ENCODE assay signal across 15 cellular contexts in genomic region chr11:14335712-14336111, GRCh38. TPM values are rescaled to one million over a fixed set of nuclear protein-coding genes. Genes with fewer than 3 reads are reported as not detected.
DNase-seq lines count a peak whose midpoint lies in the region; ATAC-seq and TF ChIP-seq lines count a peak whose summit lies in the region.
"Had no signal": no experiment of that assay in that cellular context is flagged by ENCODE, and none has a peak within 500 bp of the region (broad histone marks: within the 10 kb centered on the region; RNA-seq: fewer than 3 reads in every experiment).

No MANE protein-coding gene starts in this region.

- H3K4me3 ChIP-seq in OCI-LY1 (ENCODE audit: low read depth, low read length, poor library complexity, severe bottlenecking) = no peak overlapping the region
- H3K4me3 ChIP-seq in trophoblast cell (ENCODE audit: low read depth, low read length) = no peak overlapping the region
- no peak overlapping the region for H3K4me3 ChIP-seq in stomach
- H3K4me3 ChIP-seq: suprapubic skin had no signal

- no peak overlapping the region for H3K9ac ChIP-seq in OCI-LY1 (ENCODE audit: low read length)
- no peak overlapping the region for H3K9ac ChIP-seq in trophoblast cell (ENCODE audit: low read length)

- peak overlapping the region; percentile 35 for H3K18ac ChIP-seq in trophoblast cell (ENCODE audit: low read length)

- intact Hi-C loops in activated CD4-positive, alpha-beta T cell treated with anti-CD3 and anti-CD28 coated beads for 36 hours (cut with DNase I, micrococcal nuclease) = loop anchor here in 1 of 2 experiments (10.0 kb wide), 1 partner anchor 429 kb away; no protein-coding TSS in a partner anchor
- intact Hi-C loops in stomach (cut with DNase I; ENCODE audit: low total_unique reads) = no loop called here

- peaks cover 21% of the 10 kb centered on the region for H3K36me3 Mint-ChIP-seq in activated CD4-positive, alpha-beta T cell treated with anti-CD3 and anti-CD28 coated beads for 36 hours (ENCODE audit: low read depth)
- peaks cover 6% of the 10 kb centered on the region for H3K36me3 Mint-ChIP-seq in central memory CD8-positive, alpha-beta T cell (ENCODE audit: insufficient read depth)

- H3K27me3 Mint-ChIP-seq in activated CD4-positive, alpha-beta T cell treated with anti-CD3 and anti-CD28 coated beads for 36 hours = no peaks in the 10 kb centered on the region
- H3K27me3 Mint-ChIP-seq in central memory CD8-positive, alpha-beta T cell = no peaks in the 10 kb centered on the region
- H3K27me3 Mint-ChIP-seq: CD8-positive, alpha-beta memory T cell had no signal

- H2AFZ ChIP-seq in OCI-LY1 (ENCODE audit: low read length) = no peak overlapping the region
- H2AFZ ChIP-seq in trophoblast cell (ENCODE audit: insufficient read depth, low read length, poor library complexity) = no peak overlapping the region

- H3K9me3 Mint-ChIP-seq in activated CD4-positive, alpha-beta T cell treated with anti-CD3 and anti-CD28 coated beads for 36 hours (ENCODE audit: low read depth) = peaks cover 24% of the 10 kb centered on the region
- H3K9me3 Mint-ChIP-seq in central memory CD8-positive, alpha-beta T cell = peaks cover 9% of the 10 kb centered on the region

- H3K36me3 ChIP-seq in OCI-LY1 (ENCODE audit: insufficient read depth, low read length) = no peaks in the 10 kb centered on the region
- H3K36me3 ChIP-seq in trophoblast cell (ENCODE audit: control insufficient read depth in 1 of 2, insufficient read depth in 2 of 2, low read length in 2 of 2) = no peaks in the 10 kb centered on the region
- H3K36me3 ChIP-seq in stomach = no peaks in the 10 kb centered on the region
- H3K36me3 ChIP-seq: suprapubic skin had no signal

- peak overlapping the region; percentile 66 for H3K27ac Mint-ChIP-seq in activated CD4-positive, alpha-beta T cell treated with anti-CD3 and anti-CD28 coated beads for 36 hours
- H3K27ac Mint-ChIP-seq in central memory CD8-positive, alpha-beta T cell (ENCODE audit: low read depth) = peak overlapping the region; percentile 2
- H3K27ac Mint-ChIP-seq: nephron had no signal

- peak overlapping the region; percentile 36 for H3K27ac ChIP-seq in OCI-LY1 (ENCODE audit: low read depth, low read length, poor library complexity, severe bottlenecking)
- H3K27ac ChIP-seq in trophoblast cell (ENCODE audit: low read depth, low read length) = no peak overlapping the region
- H3K27ac ChIP-seq in stomach = no peak overlapping the region
- H3K27ac ChIP-seq: suprapubic skin had no signal

- H2BK12ac ChIP-seq in trophoblast cell (ENCODE audit: low read length) = no peak overlapping the region

- DNase-seq in activated CD4-positive, alpha-beta T cell treated with anti-CD3 and anti-CD28 coated beads for 36 hours = no peak
- DNase-seq in activated CD4-positive, alpha-beta T cell treated with anti-CD3 and anti-CD28 coated beads, Interleukin-2, amount 50 U/mL, for 48 hours = no peak
- DNase-seq in central memory CD8-positive, alpha-beta T cell (ENCODE audit: low spot score in 2 of 2) = no peak
- DNase-seq in trophoblast cell (no peak), HCEC 1CT (no peak), iPS-NIHi11 (ENCODE audit: low spot score) (no peak), stomach (no peak)
- DNase-seq: 8988T; activated CD8-positive, alpha-beta memory T cell treated with anti-CD3 and anti-CD28 coated beads, Interleukin-2, amount 50 U/mL, for 48 hours; CD8-positive, alpha-beta memory T cell; H7; MM.1S had no signal

- H3K79me1 ChIP-seq in trophoblast cell (ENCODE audit: low read length) = no peaks in the 10 kb centered on the region

- no peak overlapping the region for H2AK5ac ChIP-seq in trophoblast cell (ENCODE audit: low read length)

- CTCF ChIA-PET in activated CD4-positive, alpha-beta T cell treated with anti-CD3 and anti-CD28 coated beads for 36 hours (lab: Charles Lee) = interaction anchor here (1.1 to 3.0 kb wide), 2 partner anchors 15 to 119 kb away, joined by 3 to 9 read pairs; no protein-coding TSS in a partner anchor

- no peaks in the 10 kb centered on the region for H3F3A ChIP-seq in OCI-LY1 (ENCODE audit: insufficient read depth, low read length)

- H3K23ac ChIP-seq in trophoblast cell (ENCODE audit: low read length) = no peak overlapping the region

- no peaks in the 10 kb centered on the region for H4K20me1 ChIP-seq in OCI-LY1 (ENCODE audit: insufficient read depth, low read length)

- H4K12ac ChIP-seq in trophoblast cell (ENCODE audit: low read depth, low read length) = no peak overlapping the region

- H3K4me2 ChIP-seq in OCI-LY1 (ENCODE audit: low read length) = no peak overlapping the region; the same call in 1 of the 2 replicates
- H3K4me2 ChIP-seq in trophoblast cell (ENCODE audit: low read length) = no peak overlapping the region

- no peaks in the 10 kb centered on the region for H3K9me3 ChIP-seq in OCI-LY1 (ENCODE audit: low read length)
- no peaks in the 10 kb centered on the region for H3K9me3 ChIP-seq in trophoblast cell (ENCODE audit: insufficient read depth, low read depth, low read length)
- H3K9me3 ChIP-seq in stomach = no peaks in the 10 kb centered on the region
- H3K9me3 ChIP-seq: suprapubic skin had no signal

- H3K14ac ChIP-seq in trophoblast cell (ENCODE audit: low read length) = no peak overlapping the region

- no peak overlapping the region for H2BK120ac ChIP-seq in trophoblast cell (ENCODE audit: insufficient read depth, low read length, poor library complexity)

- no CpG with 5 or more reads among the region's 1 CpG for WGBS in trophoblast cell (ENCODE audit: extremely low coverage, insufficient coverage, insufficient read length)
- 62 to 90% (median 86%) methylated on average over 1 of the region's 1 CpG for WGBS in stomach, 5 donors

- no peak overlapping the region for H3K4me3 Mint-ChIP-seq in activated CD4-positive, alpha-beta T cell treated with anti-CD3 and anti-CD28 coated beads for 36 hours
- no peak overlapping the region for H3K4me3 Mint-ChIP-seq in central memory CD8-positive, alpha-beta T cell
- H3K4me3 Mint-ChIP-seq: nephron had no signal

- POLR2A ChIA-PET in activated CD4-positive, alpha-beta T cell treated with anti-CD3 and anti-CD28 coated beads for 36 hours (lab: Charles Lee) = no interaction called here

- no peak overlapping the region for H4K91ac ChIP-seq in trophoblast cell (ENCODE audit: low read depth, low read length)

- H3K4me1 Mint-ChIP-seq in activated CD4-positive, alpha-beta T cell treated with anti-CD3 and anti-CD28 coated beads for 36 hours = peaks cover 41% of the 10 kb centered on the region
- H3K4me1 Mint-ChIP-seq in central memory CD8-positive, alpha-beta T cell = peaks cover 50% of the 10 kb centered on the region

- no peak for TF ChIP-seq CTCF in OCI-LY1 (IDR thresholded peaks at IDR 0.05; ENCODE audit: low read length)
- TF ChIP-seq CTCF in stomach (IDR thresholded peaks at IDR 0.05) = no peak

- no peak overlapping the region for H4K8ac ChIP-seq in trophoblast cell (ENCODE audit: low read depth, low read length)

- H3K4ac ChIP-seq in trophoblast cell (ENCODE audit: low read depth, low read length) = peak overlapping the region; percentile 94

- H3K9me2 ChIP-seq in OCI-LY1 (ENCODE audit: low read depth, low read length) = no peaks in the 10 kb centered on the region

- H3K4me1 ChIP-seq in OCI-LY1 (ENCODE audit: insufficient read depth, low read length, severe bottlenecking) (peaks cover 46% of the 10 kb centered on the region), trophoblast cell (ENCODE audit: control insufficient read depth in 1 of 2, insufficient read depth in 2 of 2, low read length in 2 of 2) (peaks cover 3% of the 10 kb centered on the region in 2 experiments), stomach (peaks cover 0 to 7% (median 0%) of the 10 kb centered on the region in 4 donors)
- H3K4me1 ChIP-seq: suprapubic skin had no signal

- no peak for TF ChIP-seq POLR2A in stomach (IDR thresholded peaks at IDR 0.05)

- H3K79me2 ChIP-seq in OCI-LY1 (ENCODE audit: insufficient read depth, low read length) (peaks cover 47% of the 10 kb centered on the region), trophoblast cell (ENCODE audit: control insufficient read depth, insufficient read depth, low read length, poor library complexity) (peaks cover 8% of the 10 kb centered on the region)

- no peaks in the 10 kb centered on the region for H3K27me3 ChIP-seq in OCI-LY1 (ENCODE audit: insufficient read depth, low read length)
- H3K27me3 ChIP-seq in trophoblast cell (ENCODE audit: insufficient read depth, low read length) = no peaks in the 10 kb centered on the region
- H3K27me3 ChIP-seq in stomach = no peaks in the 10 kb centered on the region
- H3K27me3 ChIP-seq: suprapubic skin had no signal

- H2BK5ac ChIP-seq in trophoblast cell (ENCODE audit: low read depth, low read length, poor library complexity) = no peak overlapping the region

- no peak for ATAC-seq in activated CD4-positive, alpha-beta T cell treated with anti-CD3 and anti-CD28 coated beads for 36 hours
- ATAC-seq in central memory CD8-positive, alpha-beta T cell (replicated peaks; ENCODE audit: extremely low read depth, poor library complexity, severe bottlenecking) = no peak

- no peak for TF ChIP-seq EP300 in stomach (IDR thresholded peaks at IDR 0.05)

RNA-seq across cellular contexts. Expression of gene RRAS2, which starts 23.3 kb away (rescaled TPM):
- 10 to 100 TPM; 35.0 to 48.0 TPM for total RNA-seq in activated CD4-positive, alpha-beta T cell treated with anti-CD3 and anti-CD28 coated beads for 36 hours
- polyA plus RNA-seq in trophoblast cell (2013) = 51.8 and 54.1 TPM in 2 replicates
- 10 to 100 TPM in 3 of 5 donors, 1 to 10 TPM in 2; 1.2 to 65.0 (median 30.4) TPM for total RNA-seq in stomach
- 10 to 100 TPM; 13.8 to 20.7 (median 18.0) TPM for polyA plus RNA-seq in stomach
